Comparison of ENCODE assay signal across 8 cellular contexts in genomic region chr2:156930423-156930822, GRCh38.
"Had no signal": no experiment of that assay in that cellular context is flagged by ENCODE, and none has a peak within 500 bp of the region (broad histone marks: within the 10 kb centered on the region; RNA-seq: fewer than 3 reads in every experiment).

No MANE protein-coding gene starts in this region.

- H3K27me3 Mint-ChIP-seq: IgD-negative memory B cell had no signal

- H3K9ac ChIP-seq: KMS-11 had no signal

- H3K36me3 Mint-ChIP-seq: IgD-negative memory B cell had no signal

- H3K4me2 ChIP-seq: KMS-11 had no signal

- H3K27ac ChIP-seq: HL-60, KMS-11 had no signal

- H3K4me1 Mint-ChIP-seq: IgD-negative memory B cell had no signal

- DNase-seq: IMR-90, KBM-7, KG1 had no signal

- H3K4me3 Mint-ChIP-seq: IgD-negative memory B cell had no signal

- ATAC-seq: HepG2, K562 had no signal

- H3K4me3 ChIP-seq: K562 had no signal

- H3K27ac Mint-ChIP-seq: IgD-negative memory B cell had no signal
